Comparison of ENCODE assay signal across 1 cellular context in genomic region chr22:24405631-24406321, GRCh38.
TF ChIP-seq lines count a peak whose summit lies in the region.

No MANE protein-coding gene starts in this region.

TF ChIP-seq in HepG2, 621 proteins besides CTCF, POLR2A, EP300 and RAD21:
- TF ChIP-seq ZNF121 (CRISPR knock-in tag; IDR thresholded peaks at IDR 0.05) (0 out of 2 replicates have a peak, but pooled peaks have one; percentile 10), ZNF788 (CRISPR knock-in tag; IDR thresholded peaks at IDR 0.05; ENCODE audit: borderline replicate concordance) (no peak)
